8 cellular contexts compared by ENCODE assay signal in the genomic region with DNA sequence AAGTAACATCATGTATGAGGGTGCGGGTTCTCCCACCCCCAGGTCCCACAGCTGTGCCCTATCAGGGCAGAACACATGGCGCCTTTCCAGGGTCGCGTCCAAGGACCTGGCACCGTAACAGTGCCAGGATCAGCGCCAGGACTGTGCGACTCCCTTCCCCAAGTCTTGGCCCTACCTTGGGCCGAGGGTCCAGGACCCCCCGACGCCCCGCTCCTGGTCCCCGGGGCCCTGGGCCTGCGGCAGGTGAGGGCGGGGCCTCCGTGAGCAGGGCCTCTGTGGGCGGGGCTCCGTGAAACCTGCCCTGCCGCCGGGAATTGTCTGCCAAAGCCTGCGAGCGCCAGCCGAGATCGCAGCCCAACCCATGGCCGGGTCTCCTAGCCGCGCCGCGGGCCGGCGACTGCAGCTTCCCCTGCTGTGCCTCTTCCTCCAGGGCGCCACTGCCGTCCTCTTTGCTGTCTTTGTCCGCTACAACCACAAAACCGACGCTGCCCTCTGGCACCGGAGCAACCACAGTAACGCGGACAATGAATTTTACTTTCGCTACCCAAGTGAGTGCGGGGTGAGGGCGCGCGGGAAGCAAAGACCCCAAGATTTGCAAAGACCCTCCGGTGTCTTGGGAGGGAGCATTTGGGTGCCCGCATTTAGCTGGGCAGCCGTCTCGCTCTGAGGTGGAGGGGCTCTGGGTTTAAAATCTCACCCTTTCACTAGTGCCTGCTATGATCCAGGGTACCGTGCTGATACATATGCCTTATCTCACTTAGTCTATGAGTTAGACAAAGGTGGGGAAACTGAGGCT. TPM values are rescaled to one million over a fixed set of nuclear protein-coding genes. Genes with fewer than 3 reads are reported as not detected.
A peak's percentile ranks its signal among the peaks of the same experiment; 100 is the strongest.
DNase-seq lines count a peak whose midpoint lies in the region; TF ChIP-seq lines count a peak whose summit lies in the region.

A gene with protein sequence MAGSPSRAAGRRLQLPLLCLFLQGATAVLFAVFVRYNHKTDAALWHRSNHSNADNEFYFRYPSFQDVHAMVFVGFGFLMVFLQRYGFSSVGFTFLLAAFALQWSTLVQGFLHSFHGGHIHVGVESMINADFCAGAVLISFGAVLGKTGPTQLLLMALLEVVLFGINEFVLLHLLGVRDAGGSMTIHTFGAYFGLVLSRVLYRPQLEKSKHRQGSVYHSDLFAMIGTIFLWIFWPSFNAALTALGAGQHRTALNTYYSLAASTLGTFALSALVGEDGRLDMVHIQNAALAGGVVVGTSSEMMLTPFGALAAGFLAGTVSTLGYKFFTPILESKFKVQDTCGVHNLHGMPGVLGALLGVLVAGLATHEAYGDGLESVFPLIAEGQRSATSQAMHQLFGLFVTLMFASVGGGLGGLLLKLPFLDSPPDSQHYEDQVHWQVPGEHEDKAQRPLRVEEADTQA (plus strand): TSS at position 323 of the 796 bp plus-strand sequence. CDS start 39 bp downstream, at position 362.

- DNase-seq in activated T-cell treated with anti-CD3 and anti-CD28 coated beads for 1 hour (ENCODE audit: low read depth): peak; percentile 12
- DNase-seq in activated T-cell treated with anti-CD3 and anti-CD28 coated beads, Interleukin-2, amount 50 U/mL, for 48 hours: no peak
- DNase-seq in SK-MEL-5 (ENCODE audit: low read depth, low spot score): peak; percentile 32
- DNase-seq in endothelial cell (ENCODE audit: low spot score): peak; percentile 52
- DNase-seq in myocyte (ENCODE audit: low read depth): peak; percentile 24
- DNase-seq in stimulated activated naive CD4-positive, alpha-beta T cell treated with Interleukin-2 at 50 U/mL for 16 hours (lab: John Stamatoyannopoulos, UW): no peak
- no peak for DNase-seq in central memory CD4-positive, alpha-beta T cell
- DNase-seq in immature natural killer cell: no peak

- H3K4me1 Mint-ChIP-seq in endothelial cell (ENCODE audit: unreplicated experiment) (peaks cover 4% of the 10 kb centered on the region), immature natural killer cell (peaks cover 0 to 4% of the 10 kb centered on the region in 2 donors)

- H3K27ac Mint-ChIP-seq in endothelial cell (ENCODE audit: unreplicated experiment) (no peak within 1 kb of the TSS), immature natural killer cell (no peak within 1 kb of the TSS)

- in situ Hi-C loops in SK-MEL-5 (cut with HindIII; ENCODE audit: low pct_unique_long_range_greater_than_20kb, low sequenced_read_pairs): no loop called here

- H3K36me3 Mint-ChIP-seq in endothelial cell (ENCODE audit: low read depth, unreplicated experiment) (no peaks in the 10 kb centered on the region), immature natural killer cell (peaks cover 0 to 5% (median 0%) of the 10 kb centered on the region in 3 donors)

- TF ChIP-seq CTCF in endothelial cell (IDR thresholded peaks at IDR 0.05; ENCODE audit: unreplicated experiment): no peak

- H3K9me3 Mint-ChIP-seq in endothelial cell (ENCODE audit: unreplicated experiment): no peaks in the 10 kb centered on the region
- no peaks in the 10 kb centered on the region for H3K9me3 Mint-ChIP-seq in immature natural killer cell

- H3K27me3 Mint-ChIP-seq in endothelial cell (ENCODE audit: unreplicated experiment): peaks cover 8% of the 10 kb centered on the region
- H3K27me3 Mint-ChIP-seq in immature natural killer cell (ENCODE audit: low read depth in 3 of 3): peaks cover 3 to 18% (median 4%) of the 10 kb centered on the region in 3 donors

- H3K4me3 Mint-ChIP-seq in endothelial cell (ENCODE audit: unreplicated experiment): peak within 1 kb of the TSS; percentile 80
- peak within 1 kb of the TSS in 2 of 5 donors; percentile 49 to 68 for H3K4me3 Mint-ChIP-seq in immature natural killer cell

RNA-seq across cellular contexts. Expression of the gene that starts here (rescaled TPM):
- not detected in 2 replicates for total RNA-seq in SK-MEL-5 (2014; rRNA removed; shearing (Covaris generic))
- polyA plus RNA-seq in SK-MEL-5 (2015; cell fraction: cytosol; rRNA removed): not detected in 2 replicates
- not detected in 2 replicates for polyA plus RNA-seq in SK-MEL-5 (2015; cell fraction: nucleus; rRNA removed)
- total RNA-seq in endothelial cell (ENCODE audit: unreplicated experiment): not detected
- not detected in 2 replicates for total RNA-seq in myocyte
- polyA plus RNA-seq in myocyte (2012): not detected
- polyA plus RNA-seq in immature natural killer cell: not detected

Comparison
In these comparisons a context has a peak if more than half of its experiments do, and no peak if none do; other contexts are left out.
1. Peak in DNase-seq in SK-MEL-5; RNA of the gene not detected or under 1 TPM.
2. Peak in DNase-seq in endothelial cell; RNA of the gene not detected or under 1 TPM.
3. Peak in DNase-seq in myocyte; RNA of the gene not detected or under 1 TPM.